In genomic region chr10:101060951-101061813, GRCh38 we compare ENCODE assay signal across 8 cellular contexts. TPM values are rescaled to one million over a fixed set of nuclear protein-coding genes. Genes with fewer than 3 reads are reported as not detected.
A peak's percentile ranks its signal among the peaks of the same experiment; 100 is the strongest.
DNase-seq lines count a peak whose midpoint lies in the region; ATAC-seq, FAIRE-seq and TF ChIP-seq lines count a peak whose summit lies in the region.

No MANE protein-coding gene starts in this region.

- CTCF ChIA-PET in CD8-positive, alpha-beta memory T cell (lab: Charles Lee), result interaction anchor here (0.6 to 19.6 kb wide), 12 partner anchors 8 to 91 kb away, joined by 3 to 258 read pairs (median 6); partner anchors contain the start of genes PDZD7 and SFXN3
- CTCF ChIA-PET in activated CD8-positive, alpha-beta T cell treated with anti-CD3 and anti-CD28 coated beads, Interleukin-2, amount 10 ng/mL, durations not matched to agents 7 days and 5 days (lab: Charles Lee), result interaction anchor here (0.7 to 15.1 kb wide), 19 partner anchors 7 to 82 kb away, joined by 3 to 235 read pairs (median 7); no protein-coding TSS in a partner anchor
- CTCF ChIA-PET in endothelial cell of umbilical vein (lab: Charles Lee), result interaction anchor here (0.7 to 13.1 kb wide), 11 partner anchors 11 to 81 kb away, joined by 3 to 290 read pairs (median 5); no protein-coding TSS in a partner anchor

- H3K36me3 ChIP-seq in CD8-positive, alpha-beta memory T cell (ENCODE audit: insufficient read depth, low read length), result no peaks in the 10 kb centered on the region
- H3K36me3 ChIP-seq in endothelial cell of umbilical vein (ENCODE audit: control insufficient read depth in 2 of 2, extremely low read depth in 1 of 2, insufficient read depth in 2 of 2, low read length in 2 of 2) (no peaks in the 10 kb centered on the region), mucosa of descending colon (ENCODE audit: low read depth) (no peaks in the 10 kb centered on the region)

- peak overlapping the region; percentile 95 for H3K4me3 ChIP-seq in CD8-positive, alpha-beta memory T cell (ENCODE audit: low read length)
- H3K4me3 ChIP-seq in endothelial cell of umbilical vein (replicated peaks in 1 of 3; ENCODE audit: insufficient read depth in 1 of 3, low read depth in 1 of 3, low read length in 3 of 3) (peak overlapping the region; percentile 89 to 97 (median 96)), mucosa of descending colon (peak overlapping the region; percentile 77)

- FAIRE-seq in endothelial cell of umbilical vein (lab: Jason Lieb, UNC), result no peak

- H3K9me3 Mint-ChIP-seq in CD8-positive, alpha-beta memory T cell, result no peaks in the 10 kb centered on the region
- no peaks in the 10 kb centered on the region for H3K9me3 Mint-ChIP-seq in activated CD8-positive, alpha-beta T cell treated with anti-CD3 and anti-CD28 coated beads, Interleukin-2, amount 10 ng/mL, durations not matched to agents 7 days and 5 days (ENCODE audit: insufficient read depth)

- peak overlapping the region; percentile 77 for H3K27ac ChIP-seq in CD8-positive, alpha-beta memory T cell (ENCODE audit: low read depth, low read length)
- H3K27ac ChIP-seq in endothelial cell of umbilical vein (ENCODE audit: insufficient read depth, low read depth, low read length), result peak overlapping the region; percentile 99

- peak overlapping the region; percentile 89 to 98 (median 94) for H3K27ac Mint-ChIP-seq in CD8-positive, alpha-beta memory T cell
- peak overlapping the region; percentile 96 for H3K27ac Mint-ChIP-seq in activated CD8-positive, alpha-beta T cell treated with anti-CD3 and anti-CD28 coated beads, Interleukin-2, amount 10 ng/mL, durations not matched to agents 7 days and 5 days

- H3K36me3 Mint-ChIP-seq in CD8-positive, alpha-beta memory T cell, result peaks cover 0 to 4% (median 1%) of the 10 kb centered on the region in 3 donors
- H3K36me3 Mint-ChIP-seq in activated CD8-positive, alpha-beta T cell treated with anti-CD3 and anti-CD28 coated beads, Interleukin-2, amount 10 ng/mL, durations not matched to agents 7 days and 5 days (ENCODE audit: low read depth), result peaks cover 13% of the 10 kb centered on the region

- no peak for TF ChIP-seq CTCF in endothelial cell of umbilical vein (IDR thresholded peaks at IDR 0.05; ENCODE audit: extremely low read depth in 1 of 2, insufficient read depth in 1 of 2, low read depth in 1 of 2, low read length in 2 of 2)
- TF ChIP-seq CTCF in mucosa of descending colon (IDR thresholded peaks at IDR 0.05), result no peak

- H4K20me1 ChIP-seq in endothelial cell of umbilical vein (replicated peaks; ENCODE audit: control insufficient read depth, extremely low read depth, insufficient read depth, low read length), result no peaks in the 10 kb centered on the region

- intact Hi-C loops in endothelial cell of umbilical vein (cut with micrococcal nuclease), result loop anchor here (1.0 to 2.0 kb wide), 3 partner anchors 7 to 81 kb away; partner anchors contain the start of gene LZTS2
- intact Hi-C loops in mucosa of descending colon (cut with DNase I, micrococcal nuclease), result no loop called here

- dilution Hi-C loops in endothelial cell of umbilical vein (cut with MboI; ENCODE audit: extremely low pct_ligation_motif_present, low sequenced_read_pairs), result no loop called here

- H3K9ac ChIP-seq in endothelial cell of umbilical vein (replicated peaks; ENCODE audit: extremely low read depth, insufficient read depth, low read length), result peak overlapping the region; percentile 100

- ATAC-seq in GM19328 (IDR thresholded peaks at IDR 0.05; ENCODE audit: unreplicated experiment) (peak; percentile 59), HG03457 (IDR thresholded peaks at IDR 0.05; ENCODE audit: unreplicated experiment) (peak; percentile 45), mucosa of descending colon (peak; percentile 90)
- ATAC-seq in activated CD8-positive, alpha-beta T cell treated with anti-CD3 and anti-CD28 coated beads, Interleukin-2, amount 10 ng/mL, durations not matched to agents 7 days and 5 days, result peak; percentile 71

- peaks cover 26% of the 10 kb centered on the region for H3K4me1 ChIP-seq in CD8-positive, alpha-beta memory T cell (ENCODE audit: insufficient read depth, low read length)
- H3K4me1 ChIP-seq in endothelial cell of umbilical vein (ENCODE audit: control insufficient read depth, extremely low read depth, insufficient read depth, low read length), result peaks cover 40% of the 10 kb centered on the region
- peaks cover 35% of the 10 kb centered on the region for H3K4me1 ChIP-seq in mucosa of descending colon (ENCODE audit: low read depth)

- no TSS peak for BruUV-seq in endothelial cell of umbilical vein (replicated peaks; lab: Mats Ljungman, UMichigan)

- POLR2A ChIA-PET in CD8-positive, alpha-beta memory T cell (lab: Charles Lee), result interaction anchor here (0.6 to 1.6 kb wide), 3 partner anchors 18 to 70 kb away, joined by 4 to 7 read pairs (median 6); partner anchors contain the start of genes PDZD7, SFXN3 and TLX1
- POLR2A ChIA-PET in activated CD8-positive, alpha-beta T cell treated with anti-CD3 and anti-CD28 coated beads, Interleukin-2, amount 10 ng/mL, durations not matched to agents 7 days and 5 days (lab: Charles Lee), result interaction anchor here (0.7 to 1.2 kb wide), 4 partner anchors 13 to 32 kb away, joined by 3 to 7 read pairs (median 4); no protein-coding TSS in a partner anchor
- POLR2A ChIA-PET in endothelial cell of umbilical vein (lab: Charles Lee), result interaction anchor here (0.5 to 0.9 kb wide), 4 partner anchors 10 to 81 kb away, joined by 3 read pairs; no protein-coding TSS in a partner anchor

- no peaks in the 10 kb centered on the region for H3K9me1 ChIP-seq in endothelial cell of umbilical vein (replicated peaks; ENCODE audit: control insufficient read depth, extremely low read depth, insufficient read depth, low read length)

- DNase-seq in CD8-positive, alpha-beta memory T cell, result peak in 4 of 5 donors; percentile 85 to 92 (median 91)
- peak; percentile 87 for DNase-seq in NCI-H748 (lab: John Stamatoyannopoulos, UW; ENCODE audit: unreplicated experiment)
- DNase-seq in activated CD8-positive, alpha-beta T cell treated with anti-CD3 and anti-CD28 coated beads, Interleukin-2, amount 10 ng/mL, durations not matched to agents 7 days and 5 days, result peak; percentile 93
- peak; percentile 93 for DNase-seq in endothelial cell of umbilical vein (ENCODE audit: low read depth, low spot score)
- peak; percentile 97 to 99 (median 98) for DNase-seq in mucosa of descending colon
- DNase-seq in stimulated activated CD8-positive, alpha-beta memory T cell treated with anti-CD3 and anti-CD28 coated beads, Interleukin-7, amount 100 ng/mL, for 1 hour (ENCODE audit: low read depth in 2 of 2), result peak; percentile 69 to 79

- peak overlapping the region; percentile 89 to 99 (median 96) for H3K4me3 Mint-ChIP-seq in CD8-positive, alpha-beta memory T cell
- H3K4me3 Mint-ChIP-seq in activated CD8-positive, alpha-beta T cell treated with anti-CD3 and anti-CD28 coated beads, Interleukin-2, amount 10 ng/mL, durations not matched to agents 7 days and 5 days, result peak overlapping the region; percentile 88

- peaks cover 20 to 40% (median 23%) of the 10 kb centered on the region in 3 donors for H3K4me1 Mint-ChIP-seq in CD8-positive, alpha-beta memory T cell
- peaks cover 53% of the 10 kb centered on the region for H3K4me1 Mint-ChIP-seq in activated CD8-positive, alpha-beta T cell treated with anti-CD3 and anti-CD28 coated beads, Interleukin-2, amount 10 ng/mL, durations not matched to agents 7 days and 5 days (ENCODE audit: low read depth)

- TF ChIP-seq POLR2A in endothelial cell of umbilical vein (IDR thresholded peaks at IDR 0.05; ENCODE audit: low read depth, low read length), result peak; percentile 44

- peaks cover 34% of the 10 kb centered on the region for H3K27me3 ChIP-seq in CD8-positive, alpha-beta memory T cell (ENCODE audit: insufficient read depth, low read length, poor library complexity, severe bottlenecking)
- H3K27me3 ChIP-seq in endothelial cell of umbilical vein (ENCODE audit: control insufficient read depth in 2 of 2, insufficient read depth in 2 of 2, low read length in 2 of 2), result no peaks in the 10 kb centered on the region

- H3K79me2 ChIP-seq in endothelial cell of umbilical vein (ENCODE audit: control insufficient read depth, insufficient read depth, low read length), result no peaks in the 10 kb centered on the region

- H3K4me2 ChIP-seq in endothelial cell of umbilical vein (ENCODE audit: insufficient read depth, low read length), result peak overlapping the region; percentile 97

- no peaks in the 10 kb centered on the region for H3K9me3 ChIP-seq in CD8-positive, alpha-beta memory T cell (ENCODE audit: low read length)
- H3K9me3 ChIP-seq in endothelial cell of umbilical vein (replicated peaks; ENCODE audit: control insufficient read depth, insufficient read depth, low read length) (no peaks in the 10 kb centered on the region), mucosa of descending colon (no peaks in the 10 kb centered on the region)

- peaks cover 27 to 33% of the 10 kb centered on the region in 2 donors for H3K27me3 Mint-ChIP-seq in CD8-positive, alpha-beta memory T cell
- peaks cover 32% of the 10 kb centered on the region for H3K27me3 Mint-ChIP-seq in activated CD8-positive, alpha-beta T cell treated with anti-CD3 and anti-CD28 coated beads, Interleukin-2, amount 10 ng/mL, durations not matched to agents 7 days and 5 days (ENCODE audit: low read depth)

- H2AFZ ChIP-seq in endothelial cell of umbilical vein (ENCODE audit: low read depth, low read length), result peak overlapping the region; percentile 100

RNA-seq across cellular contexts. Expression of gene KAZALD1, which starts 0.6 kb away (rescaled TPM):
- under 1 TPM; 0.18 to 0.20 TPM for total RNA-seq in CD8-positive, alpha-beta memory T cell
- not detected for polyA plus RNA-seq in CD8-positive, alpha-beta memory T cell
- total RNA-seq in activated CD8-positive, alpha-beta T cell treated with anti-CD3 and anti-CD28 coated beads, Interleukin-2, amount 10 ng/mL, durations not matched to agents 7 days and 5 days, result under 1 TPM in 1 of 2 experiments, not detected in 1; 0.18 TPM
- 2.9 and 3.3 TPM in 2 replicates for total RNA-seq in endothelial cell of umbilical vein
- 3.0 TPM in 2 replicates for polyA plus RNA-seq in endothelial cell of umbilical vein
- 2.0 and 2.7 TPM in 2 replicates for polyA plus RNA-seq in endothelial cell of umbilical vein (2011; cell fraction: cytosol; rRNA removed)
- 2.5 and 3.7 TPM in 2 replicates for polyA plus RNA-seq in endothelial cell of umbilical vein (2011; cell fraction: nucleus; rRNA removed)
- polyA plus RNA-seq in endothelial cell of umbilical vein (2012), result 0.44 and 0.63 TPM in 2 replicates
- polyA minus RNA-seq in endothelial cell of umbilical vein, result 2.7 and 2.8 TPM in 2 replicates
- polyA minus RNA-seq in endothelial cell of umbilical vein (2011; cell fraction: cytosol; rRNA and poly(A)+ RNA removed), result 27.1 TPM
- 0.91 and 1.1 TPM in 2 replicates for polyA minus RNA-seq in endothelial cell of umbilical vein (2011; cell fraction: nucleus; rRNA and poly(A)+ RNA removed)
- 10 to 100 TPM in 2 of 3 donors, 1 to 10 TPM in 1; 8.5 to 20.0 (median 16.7) TPM for total RNA-seq in mucosa of descending colon

RNA-seq across cellular contexts. Expression of gene SFXN3, which starts 30.1 kb away (rescaled TPM):
- total RNA-seq in CD8-positive, alpha-beta memory T cell, result 10 to 100 TPM; 25.2 to 26.5 TPM
- polyA plus RNA-seq in CD8-positive, alpha-beta memory T cell, result 17.6 TPM
- 10 to 100 TPM; 24.7 to 24.8 TPM for total RNA-seq in activated CD8-positive, alpha-beta T cell treated with anti-CD3 and anti-CD28 coated beads, Interleukin-2, amount 10 ng/mL, durations not matched to agents 7 days and 5 days
- 79.6 and 83.1 TPM in 2 replicates for total RNA-seq in endothelial cell of umbilical vein
- polyA plus RNA-seq in endothelial cell of umbilical vein, result 117 and 125 TPM in 2 replicates
- polyA plus RNA-seq in endothelial cell of umbilical vein (2011; cell fraction: cytosol; rRNA removed), result 75.8 and 81.7 TPM in 2 replicates
- polyA plus RNA-seq in endothelial cell of umbilical vein (2011; cell fraction: nucleus; rRNA removed), result 327 and 344 TPM in 2 replicates
- 67.4 and 75.2 TPM in 2 replicates for polyA plus RNA-seq in endothelial cell of umbilical vein (2012)
- polyA minus RNA-seq in endothelial cell of umbilical vein, result 177 and 187 TPM in 2 replicates
- polyA minus RNA-seq in endothelial cell of umbilical vein (2011; cell fraction: cytosol; rRNA and poly(A)+ RNA removed), result 82.2 TPM
- polyA minus RNA-seq in endothelial cell of umbilical vein (2011; cell fraction: nucleus; rRNA and poly(A)+ RNA removed), result 63.1 and 94.4 TPM in 2 replicates
- total RNA-seq in mucosa of descending colon, result 10 to 100 TPM in 2 of 3 donors, 1 to 10 TPM in 1; 8.7 to 28.7 (median 28.0) TPM

RNA-seq across cellular contexts. Expression of gene PDZD7, which starts 30.3 kb away (rescaled TPM):
- total RNA-seq in CD8-positive, alpha-beta memory T cell, result under 1 TPM; 0.31 to 0.33 TPM
- polyA plus RNA-seq in CD8-positive, alpha-beta memory T cell, result 0.23 TPM
- under 1 TPM; 0.47 to 0.50 TPM for total RNA-seq in activated CD8-positive, alpha-beta T cell treated with anti-CD3 and anti-CD28 coated beads, Interleukin-2, amount 10 ng/mL, durations not matched to agents 7 days and 5 days
- total RNA-seq in endothelial cell of umbilical vein, result 0.55 and 1.6 TPM in 2 replicates
- 0.41 and 0.92 TPM in 2 replicates for polyA plus RNA-seq in endothelial cell of umbilical vein
- 0.36 and 0.69 TPM in 2 replicates for polyA plus RNA-seq in endothelial cell of umbilical vein (2011; cell fraction: cytosol; rRNA removed)
- polyA plus RNA-seq in endothelial cell of umbilical vein (2011; cell fraction: nucleus; rRNA removed), result 1.3 and 1.7 TPM in 2 replicates
- 1.0 and 2.6 TPM in 2 replicates for polyA plus RNA-seq in endothelial cell of umbilical vein (2012)
- polyA minus RNA-seq in endothelial cell of umbilical vein, result 0.22 and 0.45 TPM in 2 replicates
- 0.72 TPM for polyA minus RNA-seq in endothelial cell of umbilical vein (2011; cell fraction: cytosol; rRNA and poly(A)+ RNA removed)
- polyA minus RNA-seq in endothelial cell of umbilical vein (2011; cell fraction: nucleus; rRNA and poly(A)+ RNA removed), result 0.14 TPM in 1 of 2 replicates, not detected in the other
- under 1 TPM in 2 of 3 donors, not detected in 1; 0.28 to 0.43 TPM for total RNA-seq in mucosa of descending colon

Comparison
In these comparisons a context has a peak if more than half of its experiments do, and no peak if none do; other contexts are left out.
1. Peak in every context shown above with its lines: DNase-seq, ATAC-seq, H3K4me3 ChIP-seq and H3K27ac ChIP-seq.